ENCODE assay signal across 8 cellular contexts in the genomic region with DNA sequence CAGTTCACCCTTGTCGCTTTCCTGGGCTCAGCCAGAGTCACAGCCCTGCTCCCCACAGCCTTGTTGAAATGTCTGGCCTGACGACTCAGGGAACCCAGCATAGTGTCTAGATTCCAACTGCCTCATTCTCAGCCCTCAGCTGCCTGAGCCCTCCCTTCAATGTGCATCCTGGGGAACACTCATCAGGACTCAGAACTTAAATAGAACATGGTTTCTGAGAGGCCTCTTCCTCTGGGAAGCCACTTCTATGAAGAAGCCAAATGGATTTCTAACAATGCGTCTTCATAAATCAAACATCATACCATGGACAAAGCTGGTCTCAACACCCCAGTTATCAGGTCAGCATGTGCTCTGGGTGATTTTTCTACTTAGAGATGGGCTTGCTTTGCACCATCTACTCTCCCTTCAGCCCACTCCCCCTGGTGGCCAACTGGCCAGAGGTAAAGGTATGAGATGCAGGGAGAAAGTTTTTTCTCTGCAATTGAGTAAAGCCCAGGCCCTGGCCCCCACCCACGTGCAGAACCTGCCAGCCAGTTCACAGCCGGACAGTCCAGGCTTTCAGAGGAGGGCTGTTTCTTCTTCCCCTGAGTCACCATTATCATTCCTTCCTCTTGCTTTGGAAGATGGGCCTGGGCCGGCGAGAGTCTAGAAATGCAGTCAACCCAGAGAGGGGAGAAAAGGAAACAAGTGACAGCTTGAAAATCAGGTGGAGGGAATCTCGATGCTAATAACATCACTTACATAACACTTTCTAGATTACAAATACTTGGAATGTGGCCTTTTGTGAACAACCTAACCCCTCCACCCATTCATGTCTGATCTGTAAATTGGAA. TPM values are rescaled to one million over a fixed set of nuclear protein-coding genes. Genes with fewer than 3 reads are reported as not detected.
DNase-seq lines count a peak whose midpoint lies in the region; ATAC-seq and TF ChIP-seq lines count a peak whose summit lies in the region.

No MANE protein-coding gene starts in this region.

- POLR2A ChIA-PET in activated CD4-positive, alpha-beta T cell treated with anti-CD3 and anti-CD28 coated beads for 36 hours (lab: Charles Lee), result no interaction called here

- no peak overlapping the region for H4K8ac ChIP-seq in mesendoderm (ENCODE audit: low read depth, low read length)

- H4K5ac ChIP-seq in mesendoderm (ENCODE audit: low read length), result no peak overlapping the region

- H3K18ac ChIP-seq in mesendoderm (ENCODE audit: low read length), result no peak overlapping the region

- peak; percentile 81 for DNase-seq in activated gamma-delta T cell treated with Interleukin-2 at 50 U/mL for 16 hours
- no peak for DNase-seq in activated gamma-delta T cell (lab: John Stamatoyannopoulos, UW)
- DNase-seq in NCI-H1105 (lab: John Stamatoyannopoulos, UW), result peak; percentile 15
- DNase-seq in activated CD4-positive, alpha-beta T cell treated with anti-CD3 and anti-CD28 coated beads for 36 hours, result peak; percentile 92
- peak; percentile 76 for DNase-seq in choroid plexus epithelial cell (ENCODE audit: low read depth)
- peak; percentile 90 for DNase-seq in mesendoderm
- DNase-seq in stimulated activated CD8-positive, alpha-beta memory T cell treated with anti-CD3 and anti-CD28 coated beads, Interleukin-7, amount 100 ng/mL, for 48 hours (ENCODE audit: extremely low read depth in 1 of 2, low read depth in 1 of 2), result peak; percentile 25 to 71
- no peak for DNase-seq in occipital lobe (lab: John Stamatoyannopoulos, UW)

- H2BK5ac ChIP-seq in mesendoderm (ENCODE audit: low read length), result no peak overlapping the region

- no peak overlapping the region for H3K9ac ChIP-seq in mesendoderm (ENCODE audit: low read length)

- no peak overlapping the region for H3K4me3 Mint-ChIP-seq in activated CD4-positive, alpha-beta T cell treated with anti-CD3 and anti-CD28 coated beads for 36 hours

- no peaks in the 10 kb centered on the region for H3K9me3 Mint-ChIP-seq in activated CD4-positive, alpha-beta T cell treated with anti-CD3 and anti-CD28 coated beads for 36 hours (ENCODE audit: low read depth)

- peak overlapping the region; percentile 44 for H3K27ac Mint-ChIP-seq in activated CD4-positive, alpha-beta T cell treated with anti-CD3 and anti-CD28 coated beads for 36 hours

- no peaks in the 10 kb centered on the region for H3K27me3 ChIP-seq in mesendoderm (ENCODE audit: insufficient read depth, low read length, poor library complexity)

- intact Hi-C loops in activated CD4-positive, alpha-beta T cell treated with anti-CD3 and anti-CD28 coated beads for 36 hours (cut with DNase I, micrococcal nuclease), result loop anchor here (1.0 kb wide), 3 partner anchors 53 to 149 kb away; no protein-coding TSS in a partner anchor

- H3K4me1 Mint-ChIP-seq in activated CD4-positive, alpha-beta T cell treated with anti-CD3 and anti-CD28 coated beads for 36 hours, result peaks cover 18% of the 10 kb centered on the region

- H3K4me2 ChIP-seq in mesendoderm (ENCODE audit: low read length), result no peak overlapping the region

- peaks cover 2% of the 10 kb centered on the region for H3K36me3 Mint-ChIP-seq in activated CD4-positive, alpha-beta T cell treated with anti-CD3 and anti-CD28 coated beads for 36 hours (ENCODE audit: low read depth)

- CTCF ChIA-PET in activated CD4-positive, alpha-beta T cell treated with anti-CD3 and anti-CD28 coated beads for 36 hours (lab: Charles Lee), result interaction anchor here (0.6 to 4.4 kb wide), 27 partner anchors 15 to 548 kb away, joined by 3 to 44 read pairs (median 4); a partner anchor contains a TSS

- TF ChIP-seq CTCF in choroid plexus epithelial cell (conservative IDR thresholded peaks at IDR 0.05; ENCODE audit: low read depth, low read length), result peak; percentile 88

- no peak overlapping the region for H2BK15ac ChIP-seq in mesendoderm (replicated peaks; ENCODE audit: low read depth)

- H3K4me1 ChIP-seq in mesendoderm (ENCODE audit: control insufficient read depth, low read depth, low read length), result no peaks in the 10 kb centered on the region

- no peak overlapping the region for H2AK5ac ChIP-seq in mesendoderm (ENCODE audit: low read length)

- H3K56ac ChIP-seq in mesendoderm (ENCODE audit: low read length), result no peak overlapping the region

- H2BK120ac ChIP-seq in mesendoderm (ENCODE audit: low read depth, low read length), result no peak overlapping the region

- ATAC-seq in activated CD4-positive, alpha-beta T cell treated with anti-CD3 and anti-CD28 coated beads for 36 hours, result peak; percentile 83

- H3K4me3 ChIP-seq in choroid plexus epithelial cell (ENCODE audit: low read depth, low read length) (no peak overlapping the region), mesendoderm (ENCODE audit: low read length) (no peak overlapping the region)

- no peaks in the 10 kb centered on the region for H3K79me2 ChIP-seq in mesendoderm (ENCODE audit: control insufficient read depth, insufficient read depth, low read length)

- no peaks in the 10 kb centered on the region for H3K79me1 ChIP-seq in mesendoderm (ENCODE audit: low read length)

- no peak overlapping the region for H3K4ac ChIP-seq in mesendoderm (ENCODE audit: low read depth, low read length)

- no peak overlapping the region for H3K27ac ChIP-seq in mesendoderm (ENCODE audit: low read depth, low read length)

- no peak overlapping the region for H3K23ac ChIP-seq in mesendoderm (ENCODE audit: low read length)

- H3K36me3 ChIP-seq in mesendoderm (ENCODE audit: control insufficient read depth, insufficient read depth, low read length), result no peaks in the 10 kb centered on the region

- H3K27me3 Mint-ChIP-seq in activated CD4-positive, alpha-beta T cell treated with anti-CD3 and anti-CD28 coated beads for 36 hours, result no peaks in the 10 kb centered on the region

- WGBS in mesendoderm (ENCODE audit: extremely low coverage, insufficient coverage, low lambda C conversion rate), result no CpG with 5 or more reads among the region's 8 CpGs

RNA-seq across cellular contexts. Expression of a gene that starts 32.1 kb away (rescaled TPM):
- under 1 TPM; 0.14 to 0.25 TPM for total RNA-seq in activated CD4-positive, alpha-beta T cell treated with anti-CD3 and anti-CD28 coated beads for 36 hours
- polyA plus RNA-seq in mesendoderm (2013, experiment 1 of 2), result not detected
- not detected for polyA plus RNA-seq in mesendoderm (2013, experiment 2 of 2)
- total RNA-seq in occipital lobe, result not detected

RNA-seq across cellular contexts. Expression of a gene that starts 34.6 kb away (rescaled TPM):
- total RNA-seq in activated CD4-positive, alpha-beta T cell treated with anti-CD3 and anti-CD28 coated beads for 36 hours, result 10 to 100 TPM in 1 of 2 experiments, 1 to 10 TPM in 1; 10.0 to 11.0 TPM
- polyA plus RNA-seq in mesendoderm (2013, experiment 1 of 2), result 0.07 TPM
- 0.03 TPM for polyA plus RNA-seq in mesendoderm (2013, experiment 2 of 2)
- total RNA-seq in occipital lobe, result not detected

RNA-seq across cellular contexts. Expression of a gene that starts 54.4 kb away (rescaled TPM):
- not detected for total RNA-seq in activated CD4-positive, alpha-beta T cell treated with anti-CD3 and anti-CD28 coated beads for 36 hours
- not detected for polyA plus RNA-seq in mesendoderm (2013, experiment 1 of 2)
- not detected for polyA plus RNA-seq in mesendoderm (2013, experiment 2 of 2)
- total RNA-seq in occipital lobe, result 0.47 TPM

Comparison
In these comparisons a context has a peak if more than half of its experiments do, and no peak if none do; other contexts are left out.
1. DNase-seq: peak in activated gamma-delta T cell treated with Interleukin-2 at 50 U/mL for 16 hours (single experiment), NCI-H1105 (single experiment), activated CD4-positive, alpha-beta T cell treated with anti-CD3 and anti-CD28 coated beads for 36 hours (single experiment), choroid plexus epithelial cell (single experiment), mesendoderm (single experiment) and stimulated activated CD8-positive, alpha-beta memory T cell treated with anti-CD3 and anti-CD28 coated beads, Interleukin-7, amount 100 ng/mL, for 48 hours (2 of 2); none in activated gamma-delta T cell (single experiment) and occipital lobe (single experiment).
2. RNA of a gene that starts 34.6 kb away (total RNA-seq): 10.0 to 11.0 TPM in activated CD4-positive, alpha-beta T cell treated with anti-CD3 and anti-CD28 coated beads for 36 hours; not detected in occipital lobe (single experiment); every median in the first group is over 10 times any median in the second.